In genomic region chr22:20245577-20246367, GRCh38 we compare ENCODE assay signal across 1 cellular context.
TF ChIP-seq lines count a peak whose summit lies in the region.

No MANE protein-coding gene starts in this region.

TF ChIP-seq in WTC11, 78 proteins besides CTCF, POLR2A, EP300 and RAD21 (continued from another document):
- TF ChIP-seq ATF6 (CRISPR knock-in tag; IDR thresholded peaks at IDR 0.05), result no peak
- TF ChIP-seq, protein P1, sequence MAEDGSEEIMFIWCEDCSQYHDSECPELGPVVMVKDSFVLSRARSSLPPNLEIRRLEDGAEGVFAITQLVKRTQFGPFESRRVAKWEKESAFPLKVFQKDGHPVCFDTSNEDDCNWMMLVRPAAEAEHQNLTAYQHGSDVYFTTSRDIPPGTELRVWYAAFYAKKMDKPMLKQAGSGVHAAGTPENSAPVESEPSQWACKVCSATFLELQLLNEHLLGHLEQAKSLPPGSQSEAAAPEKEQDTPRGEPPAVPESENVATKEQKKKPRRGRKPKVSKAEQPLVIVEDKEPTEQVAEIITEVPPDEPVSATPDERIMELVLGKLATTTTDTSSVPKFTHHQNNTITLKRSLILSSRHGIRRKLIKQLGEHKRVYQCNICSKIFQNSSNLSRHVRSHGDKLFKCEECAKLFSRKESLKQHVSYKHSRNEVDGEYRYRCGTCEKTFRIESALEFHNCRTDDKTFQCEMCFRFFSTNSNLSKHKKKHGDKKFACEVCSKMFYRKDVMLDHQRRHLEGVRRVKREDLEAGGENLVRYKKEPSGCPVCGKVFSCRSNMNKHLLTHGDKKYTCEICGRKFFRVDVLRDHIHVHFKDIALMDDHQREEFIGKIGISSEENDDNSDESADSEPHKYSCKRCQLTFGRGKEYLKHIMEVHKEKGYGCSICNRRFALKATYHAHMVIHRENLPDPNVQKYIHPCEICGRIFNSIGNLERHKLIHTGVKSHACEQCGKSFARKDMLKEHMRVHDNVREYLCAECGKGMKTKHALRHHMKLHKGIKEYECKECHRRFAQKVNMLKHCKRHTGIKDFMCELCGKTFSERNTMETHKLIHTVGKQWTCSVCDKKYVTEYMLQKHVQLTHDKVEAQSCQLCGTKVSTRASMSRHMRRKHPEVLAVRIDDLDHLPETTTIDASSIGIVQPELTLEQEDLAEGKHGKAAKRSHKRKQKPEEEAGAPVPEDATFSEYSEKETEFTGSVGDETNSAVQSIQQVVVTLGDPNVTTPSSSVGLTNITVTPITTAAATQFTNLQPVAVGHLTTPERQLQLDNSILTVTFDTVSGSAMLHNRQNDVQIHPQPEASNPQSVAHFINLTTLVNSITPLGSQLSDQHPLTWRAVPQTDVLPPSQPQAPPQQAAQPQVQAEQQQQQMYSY (CRISPR knock-in tag; IDR thresholded peaks at IDR 0.05), result no peak
- TF ChIP-seq EMX1 (CRISPR knock-in tag; IDR thresholded peaks at IDR 0.05), result no peak
